Comparison of ENCODE assay signal across 8 cellular contexts in the genomic region with DNA sequence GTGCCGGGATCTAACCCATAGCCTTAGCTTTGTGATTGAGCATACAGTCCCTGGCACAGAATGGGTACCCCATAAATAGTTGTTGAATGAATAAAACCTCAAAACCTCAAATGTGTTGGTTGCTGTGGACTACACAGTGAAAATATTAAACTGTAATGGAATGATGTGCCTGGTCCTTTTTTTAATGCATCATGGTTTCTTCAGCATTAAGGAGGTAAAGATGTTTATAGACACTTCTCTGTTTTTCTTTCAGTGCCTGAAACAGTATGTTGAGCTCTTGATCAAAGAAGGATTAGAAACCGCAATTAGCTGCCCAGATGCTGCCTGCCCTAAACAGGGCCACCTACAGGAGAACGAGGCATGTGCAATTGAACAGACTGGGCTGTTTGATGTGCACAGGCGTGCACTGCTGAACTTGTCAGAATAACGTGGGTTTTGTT.
DNase-seq lines count a peak whose midpoint lies in the region; ATAC-seq and TF ChIP-seq lines count a peak whose summit lies in the region.

No MANE protein-coding gene starts in this region.

- H3K9me3 Mint-ChIP-seq in natural killer cell treated with Interleukin-12 subunit alpha and Interleukin-12 subunit beta and Interleukin-15 and Interleukin-18, amount 100 ng/mL, for 72 hours, result no peaks in the 10 kb centered on the region

- H3K4me1 Mint-ChIP-seq in natural killer cell treated with Interleukin-12 subunit alpha and Interleukin-12 subunit beta and Interleukin-15 and Interleukin-18, amount 100 ng/mL, for 72 hours (ENCODE audit: low read depth in 2 of 2), result peaks cover 17 to 36% of the 10 kb centered on the region in 2 donors

- H3K4me2 ChIP-seq in HCT116 (ENCODE audit: low read length), result no peak overlapping the region
- H3K4me2 ChIP-seq in PC-3 (ENCODE audit: low read length), result peak overlapping the region; percentile 27

- H3K4me1 ChIP-seq in HCT116 (ENCODE audit: control insufficient read depth in 1 of 2, insufficient read depth in 2 of 2, low read length in 2 of 2) (no peaks in the 10 kb centered on the region), PC-3 (ENCODE audit: insufficient read depth, low read length) (peaks cover 58% of the 10 kb centered on the region)

- BruUV-seq in HCT116 (replicated peaks; lab: Mats Ljungman, UMichigan) (no TSS peak), PC-3 (replicated peaks; lab: Mats Ljungman, UMichigan) (no TSS peak)

- H4K20me1 ChIP-seq in HCT116 (ENCODE audit: insufficient read depth) (no peaks in the 10 kb centered on the region), PC-3 (ENCODE audit: low read length) (no peaks in the 10 kb centered on the region)

- H3K4me3 ChIP-seq in HCT116 (replicated peaks in 1 of 2; ENCODE audit: low read depth in 1 of 2, low read length in 2 of 2) (no peak overlapping the region), PC-3 (ENCODE audit: low read length) (no peak overlapping the region)

- DNase-seq in DMS53 (lab: John Stamatoyannopoulos, UW) (peak; percentile 25), DMS53 treated with DMSO at 0.1 percent for 48 hours (lab: John Stamatoyannopoulos, UW; ENCODE audit: unreplicated experiment) (no peak), HCT116 (ENCODE audit: low read depth, low spot score) (peak; percentile 18), PC-3 (peak; percentile 39), caudate nucleus (lab: John Stamatoyannopoulos, UW) (peak in 31 of 61 donors; percentile 8 to 75 (median 43))
- no peak for DNase-seq in natural killer cell treated with Interleukin-12 subunit alpha and Interleukin-12 subunit beta and Interleukin-15 and Interleukin-18, amount 100 ng/mL, for 72 hours (ENCODE audit: low spot score)

- H3K79me2 ChIP-seq in HCT116 (ENCODE audit: insufficient read depth, low read length) (no peaks in the 10 kb centered on the region), PC-3 (ENCODE audit: low read length) (no peaks in the 10 kb centered on the region)

- intact Hi-C loops in HCT116 (cut with micrococcal nuclease), result no loop called here
- intact Hi-C loops in PC-3 (cut with micrococcal nuclease), result no loop called here

- H3K9me3 ChIP-seq in HCT116 (ENCODE audit: control insufficient read depth in 1 of 2, insufficient read depth in 1 of 2, low read depth in 1 of 2, low read length in 2 of 2), result no peaks in the 10 kb centered on the region
- H3K9me3 ChIP-seq in PC-3 (ENCODE audit: low read length), result no peaks in the 10 kb centered on the region

- H3K36me3 ChIP-seq in HCT116 (ENCODE audit: control insufficient read depth in 1 of 2, insufficient read depth in 2 of 2, low read length in 2 of 2) (no peaks in the 10 kb centered on the region), PC-3 (ENCODE audit: low read depth, low read length) (no peaks in the 10 kb centered on the region)

- CTCF ChIA-PET in HCT116 (lab: Charles Lee), result interaction anchor here (1.3 kb wide), 1 partner anchor 117 kb away, joined by 10 read pairs; no protein-coding TSS in a partner anchor
- CTCF ChIA-PET in PC-3 (lab: Charles Lee), result interaction anchor here (0.7 kb wide), 1 partner anchor 47 kb away, joined by 3 read pairs; no protein-coding TSS in a partner anchor

- POLR2A ChIA-PET in HCT116 (lab: Charles Lee) (no interaction called here), PC-3 (lab: Charles Lee; ENCODE audit: unreplicated experiment) (no interaction called here)

- peak; percentile 44 for TF ChIP-seq RAD21 in HCT116 (IDR thresholded peaks at IDR 0.05; ENCODE audit: low read depth)

- no peaks in the 10 kb centered on the region for H3K27me3 Mint-ChIP-seq in natural killer cell treated with Interleukin-12 subunit alpha and Interleukin-12 subunit beta and Interleukin-15 and Interleukin-18, amount 100 ng/mL, for 72 hours

- no peak for TF ChIP-seq POLR2A in HCT116 (IDR thresholded peaks at IDR 0.05; ENCODE audit: borderline replicate concordance, extremely low read depth, insufficient read depth, insufficient read length)

- peaks cover 4% of the 10 kb centered on the region for H3F3A ChIP-seq in PC-3 (ENCODE audit: low read length, unreplicated experiment)

- H3K9me2 ChIP-seq in HCT116 (ENCODE audit: insufficient read depth) (no peaks in the 10 kb centered on the region), PC-3 (replicated peaks; ENCODE audit: low read length) (no peaks in the 10 kb centered on the region)

- H3K9ac ChIP-seq in HCT116 (ENCODE audit: low read length) (no peak overlapping the region), PC-3 (ENCODE audit: low read length) (peak overlapping the region; percentile 90)

- TF ChIP-seq CTCF in HCT116 (IDR thresholded peaks at IDR 0.05 in 2 of 3, conservative IDR thresholded peaks at IDR 0.05 in 1 of 3; ENCODE audit: borderline replicate concordance in 1 of 3, insufficient read depth in 1 of 3, low read depth in 2 of 3, low read length in 2 of 3), result peak; percentile 42 to 72 (median 66); a peak in 5 of 6 replicates
- peak; percentile 78 for TF ChIP-seq CTCF in PC-3 (conservative IDR thresholded peaks at IDR 0.05; ENCODE audit: low read depth, low read length)

- no peak overlapping the region for H3K27ac ChIP-seq in HCT116 (ENCODE audit: low read depth, low read length)
- peak overlapping the region; percentile 99 for H3K27ac ChIP-seq in PC-3 (ENCODE audit: low read length)
- H3K27ac ChIP-seq in caudate nucleus (ENCODE audit: low read depth, low read length), result peak overlapping the region; percentile 84

- ATAC-seq in HCT116 (peak; percentile 87), PC-3 (no peak), HG03457 (IDR thresholded peaks at IDR 0.05; ENCODE audit: unreplicated experiment) (no peak), GM21528 (IDR thresholded peaks at IDR 0.05; ENCODE audit: low FRiP score, unreplicated experiment) (no peak)
- peak in 1 of 2 donors; percentile 61 for ATAC-seq in natural killer cell treated with Interleukin-12 subunit alpha and Interleukin-12 subunit beta and Interleukin-15 and Interleukin-18, amount 100 ng/mL, for 72 hours

- no peaks in the 10 kb centered on the region for H3K36me3 Mint-ChIP-seq in natural killer cell treated with Interleukin-12 subunit alpha and Interleukin-12 subunit beta and Interleukin-15 and Interleukin-18, amount 100 ng/mL, for 72 hours

- H2AFZ ChIP-seq in HCT116 (ENCODE audit: low read depth, low read length, poor library complexity, severe bottlenecking) (no peak overlapping the region), PC-3 (ENCODE audit: low read length) (no peak overlapping the region)

- no peaks in the 10 kb centered on the region for H3K27me3 ChIP-seq in HCT116 (ENCODE audit: insufficient read depth, low read length)
- H3K27me3 ChIP-seq in PC-3 (ENCODE audit: low read length), result no peaks in the 10 kb centered on the region

- H3K27ac Mint-ChIP-seq in natural killer cell treated with Interleukin-12 subunit alpha and Interleukin-12 subunit beta and Interleukin-15 and Interleukin-18, amount 100 ng/mL, for 72 hours, result peak overlapping the region; percentile 66 to 73

- RAD21 ChIA-PET in HCT116 (lab: Charles Lee; ENCODE audit: low non-redundant PET in 1 of 2, low total read pairs in 2 of 2, uncharacterized antibody in 2 of 2, unreplicated experiment in 2 of 2), result no interaction called here

- peak overlapping the region; percentile 36 for H3K4me3 Mint-ChIP-seq in natural killer cell treated with Interleukin-12 subunit alpha and Interleukin-12 subunit beta and Interleukin-15 and Interleukin-18, amount 100 ng/mL, for 72 hours

TF ChIP-seq in HCT116, 20 proteins besides CTCF, POLR2A, EP300 and RAD21 (continues in another document):
- TF ChIP-seq, protein P1, sequence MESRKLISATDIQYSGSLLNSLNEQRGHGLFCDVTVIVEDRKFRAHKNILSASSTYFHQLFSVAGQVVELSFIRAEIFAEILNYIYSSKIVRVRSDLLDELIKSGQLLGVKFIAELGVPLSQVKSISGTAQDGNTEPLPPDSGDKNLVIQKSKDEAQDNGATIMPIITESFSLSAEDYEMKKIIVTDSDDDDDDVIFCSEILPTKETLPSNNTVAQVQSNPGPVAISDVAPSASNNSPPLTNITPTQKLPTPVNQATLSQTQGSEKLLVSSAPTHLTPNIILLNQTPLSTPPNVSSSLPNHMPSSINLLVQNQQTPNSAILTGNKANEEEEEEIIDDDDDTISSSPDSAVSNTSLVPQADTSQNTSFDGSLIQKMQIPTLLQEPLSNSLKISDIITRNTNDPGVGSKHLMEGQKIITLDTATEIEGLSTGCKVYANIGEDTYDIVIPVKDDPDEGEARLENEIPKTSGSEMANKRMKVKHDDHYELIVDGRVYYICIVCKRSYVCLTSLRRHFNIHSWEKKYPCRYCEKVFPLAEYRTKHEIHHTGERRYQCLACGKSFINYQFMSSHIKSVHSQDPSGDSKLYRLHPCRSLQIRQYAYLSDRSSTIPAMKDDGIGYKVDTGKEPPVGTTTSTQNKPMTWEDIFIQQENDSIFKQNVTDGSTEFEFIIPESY (IDR thresholded peaks at IDR 0.05; ENCODE audit: extremely low read depth, insufficient replicate concordance, low read length), result no peak
- TF ChIP-seq EZH2 (IDR thresholded peaks at IDR 0.05) (no peak), TCF7L2 (IDR thresholded peaks at IDR 0.05; ENCODE audit: borderline replicate concordance, extremely low read depth, insufficient read depth, insufficient read length) (no peak), POLR2AphosphoS5 (IDR thresholded peaks at IDR 0.05; ENCODE audit: low read depth, low read length) (no peak), EZH2phosphoT487 (IDR thresholded peaks at IDR 0.05; ENCODE audit: borderline replicate concordance) (no peak), SP1 (IDR thresholded peaks at IDR 0.05; ENCODE audit: low read depth) (no peak), ELF1 (IDR thresholded peaks at IDR 0.05; ENCODE audit: borderline replicate concordance, low read depth) (no peak), JUND (IDR thresholded peaks at IDR 0.05) (no peak), ZFX (IDR thresholded peaks at IDR 0.05) (no peak), FOSL1 (IDR thresholded peaks at IDR 0.05; ENCODE audit: low read depth) (no peak), CEBPB (IDR thresholded peaks at IDR 0.05; ENCODE audit: low read depth) (no peak), YY1 (IDR thresholded peaks at IDR 0.05; ENCODE audit: extremely low read depth, insufficient replicate concordance, low read depth, low read length) (no peak), EGR1 (IDR thresholded peaks at IDR 0.05; ENCODE audit: low read depth) (no peak)
- TF ChIP-seq, protein P2, sequence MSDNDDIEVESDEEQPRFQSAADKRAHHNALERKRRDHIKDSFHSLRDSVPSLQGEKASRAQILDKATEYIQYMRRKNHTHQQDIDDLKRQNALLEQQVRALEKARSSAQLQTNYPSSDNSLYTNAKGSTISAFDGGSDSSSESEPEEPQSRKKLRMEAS (IDR thresholded peaks at IDR 0.05), result no peak

Comparison
In these comparisons a context has a peak if more than half of its experiments do, and no peak if none do; other contexts are left out.
1. DNase-seq: peak in DMS53 (single experiment), HCT116 (single experiment), PC-3 (single experiment) and caudate nucleus (31 of 61); none in DMS53 treated with DMSO at 0.1 percent for 48 hours (single experiment) and natural killer cell treated with Interleukin-12 subunit alpha and Interleukin-12 subunit beta and Interleukin-15 and Interleukin-18, amount 100 ng/mL, for 72 hours (single experiment).